In genomic region chr6:55954436-55954835, GRCh38 we compare ENCODE assay signal across 22 cellular contexts.
"Had no signal": no experiment of that assay in that cellular context is flagged by ENCODE, and none has a peak within 500 bp of the region (broad histone marks: within the 10 kb centered on the region; RNA-seq: fewer than 3 reads in every experiment).

No MANE protein-coding gene starts in this region.

- ATAC-seq: foreskin keratinocyte; gastroesophageal sphincter; heart left ventricle; left lung; left ventricle myocardium superior; lower lobe of right lung; mucosa of descending colon; naive thymus-derived CD8-positive, alpha-beta T cell had no signal

- H3K36me3 ChIP-seq: esophagus muscularis mucosa, gastroesophageal sphincter, heart left ventricle, left lung, lower lobe of right lung had no signal

- H3K4me1 ChIP-seq: foreskin keratinocyte, left lung, lower lobe of right lung had no signal

- H2AFZ ChIP-seq: hepatocyte had no signal

- H3K27ac ChIP-seq: coronary artery, dorsolateral prefrontal cortex, esophagus muscularis mucosa, foreskin keratinocyte, gastroesophageal sphincter, heart left ventricle, hepatocyte, left lung, lower lobe of right lung had no signal

- H3K4me2 ChIP-seq: hepatocyte had no signal

- H3K9me3 ChIP-seq: lower lobe of right lung had no signal

- H3K4me3 ChIP-seq: coronary artery, esophagus muscularis mucosa, gastroesophageal sphincter, heart left ventricle, hepatocyte, left lung, lower lobe of right lung, mucosa of descending colon had no signal

- H3K27me3 ChIP-seq: dorsolateral prefrontal cortex, esophagus muscularis mucosa, foreskin keratinocyte, gastroesophageal sphincter, heart left ventricle, hepatocyte, left lung had no signal

- DNase-seq: dermis blood vessel endothelial cell; dorsolateral prefrontal cortex; effector CD4-positive, alpha-beta T cell; effector memory CD4-positive, alpha-beta T cell; foreskin keratinocyte; heart left ventricle; hypothalamus; immature natural killer cell; islet precursor cell; kidney; kidney glomerular epithelial cell; left lung; left ventricle myocardium superior; lower lobe of right lung; mesenchymal stem cell; mucosa of descending colon; naive B cell; naive thymus-derived CD8-positive, alpha-beta T cell had no signal
